10 cellular contexts compared by ENCODE assay signal in genomic region chr4:19776021-19776459, GRCh38.
DNase-seq lines count a peak whose midpoint lies in the region; ATAC-seq and TF ChIP-seq lines count a peak whose summit lies in the region.
"Had no signal": no experiment of that assay in that cellular context is flagged by ENCODE, and none has a peak within 500 bp of the region (broad histone marks: within the 10 kb centered on the region; RNA-seq: fewer than 3 reads in every experiment).

No MANE protein-coding gene starts in this region.

- no peaks in the 10 kb centered on the region for H3K9me3 ChIP-seq in CD4-positive, alpha-beta memory T cell (ENCODE audit: control insufficient read depth in 1 of 2, low read length in 2 of 2)

- WGBS in mesendoderm (ENCODE audit: extremely low coverage, insufficient coverage, low lambda C conversion rate), result no CpG with 5 or more reads among the region's 10 CpGs

- peaks cover 0 to 18% (median 3%) of the 10 kb centered on the region in 8 donors for H3K9me3 Mint-ChIP-seq in CD4-positive, alpha-beta memory T cell

- H3K27me3 ChIP-seq in brain microvascular endothelial cell (replicated peaks), result no peaks in the 10 kb centered on the region
- H3K27me3 ChIP-seq in mesendoderm (ENCODE audit: insufficient read depth, low read length, poor library complexity), result no peaks in the 10 kb centered on the region
- H3K27me3 ChIP-seq in CD4-positive, alpha-beta memory T cell (ENCODE audit: insufficient read depth, low read length), result no peaks in the 10 kb centered on the region

- H3K4ac ChIP-seq in mesendoderm (ENCODE audit: low read depth, low read length), result no peak overlapping the region

- H3K36me3 ChIP-seq in brain microvascular endothelial cell (replicated peaks) (no peaks in the 10 kb centered on the region), mesendoderm (ENCODE audit: control insufficient read depth, insufficient read depth, low read length) (no peaks in the 10 kb centered on the region)
- H3K36me3 ChIP-seq in CD4-positive, alpha-beta memory T cell (ENCODE audit: insufficient read depth, low read length), result no peaks in the 10 kb centered on the region

- H3K4me2 ChIP-seq in mesendoderm (ENCODE audit: low read length), result no peak overlapping the region

- no peaks in the 10 kb centered on the region for H3K4me1 Mint-ChIP-seq in CD4-positive, alpha-beta memory T cell
- H3K4me1 Mint-ChIP-seq: WTC11 had no signal

- no peaks in the 10 kb centered on the region for H3K27me3 Mint-ChIP-seq in CD4-positive, alpha-beta memory T cell

- H3K36me3 Mint-ChIP-seq in CD4-positive, alpha-beta memory T cell, result no peaks in the 10 kb centered on the region

- intact Hi-C loops in CD4-positive, alpha-beta memory T cell (cut with micrococcal nuclease), result no loop called here

- no peaks in the 10 kb centered on the region for H3K79me2 ChIP-seq in mesendoderm (ENCODE audit: control insufficient read depth, insufficient read depth, low read length)

- no peak overlapping the region for H4K5ac ChIP-seq in mesendoderm (ENCODE audit: low read length)

- in situ Hi-C loops in brain microvascular endothelial cell (cut with HindIII; ENCODE audit: low pct_ligation_motif_present, low sequenced_read_pairs), result no loop called here

- H3K27ac Mint-ChIP-seq in CD4-positive, alpha-beta memory T cell, result no peak overlapping the region
- H3K27ac Mint-ChIP-seq: WTC11 had no signal

- no peak overlapping the region for H3K4me3 Mint-ChIP-seq in CD4-positive, alpha-beta memory T cell
- H3K4me3 Mint-ChIP-seq: WTC11 had no signal

- H3K4me3 ChIP-seq in brain microvascular endothelial cell (ENCODE audit: low read depth, low read length), result peak overlapping the region; percentile 17
- no peak overlapping the region for H3K4me3 ChIP-seq in mesendoderm (ENCODE audit: low read length)
- no peak overlapping the region for H3K4me3 ChIP-seq in CD4-positive, alpha-beta memory T cell (ENCODE audit: low read length in 2 of 2)

- H3K9ac ChIP-seq in mesendoderm (ENCODE audit: low read length), result no peak overlapping the region

- no peak overlapping the region for H3K18ac ChIP-seq in mesendoderm (ENCODE audit: low read length)

- no peaks in the 10 kb centered on the region for H3K4me1 ChIP-seq in mesendoderm (ENCODE audit: control insufficient read depth, low read depth, low read length)
- H3K4me1 ChIP-seq in CD4-positive, alpha-beta memory T cell (ENCODE audit: insufficient read depth, low read length), result no peaks in the 10 kb centered on the region

- no peak overlapping the region for H3K23ac ChIP-seq in mesendoderm (ENCODE audit: low read length)

- H4K8ac ChIP-seq in mesendoderm (ENCODE audit: low read depth, low read length), result peak overlapping the region; percentile 70

- H2BK120ac ChIP-seq in mesendoderm (ENCODE audit: low read depth, low read length), result no peak overlapping the region

- no peak overlapping the region for H3K56ac ChIP-seq in mesendoderm (ENCODE audit: low read length)

- TF ChIP-seq CTCF in brain microvascular endothelial cell (IDR thresholded peaks at IDR 0.05; ENCODE audit: low read depth, low read length, missing control alignments), result no peak

- no peak overlapping the region for H2BK15ac ChIP-seq in mesendoderm (replicated peaks; ENCODE audit: low read depth)

- POLR2A ChIA-PET in CD4-positive, alpha-beta memory T cell (lab: Charles Lee; ENCODE audit: partially characterized antibody), result no interaction called here

- H2AK5ac ChIP-seq in mesendoderm (ENCODE audit: low read length), result no peak overlapping the region

- peak overlapping the region; percentile 77 for H3K27ac ChIP-seq in brain microvascular endothelial cell
- H3K27ac ChIP-seq in mesendoderm (ENCODE audit: low read depth, low read length), result no peak overlapping the region
- H3K27ac ChIP-seq in CD4-positive, alpha-beta memory T cell (ENCODE audit: low read depth, low read length), result no peak overlapping the region

- H2BK5ac ChIP-seq in mesendoderm (ENCODE audit: low read length), result no peak overlapping the region

- DNase-seq in D341Med (ENCODE audit: low spot score) (peak; percentile 20), NCI-H1105 (lab: John Stamatoyannopoulos, UW) (peak; percentile 36), brain microvascular endothelial cell (peak; percentile 95), mesendoderm (peak; percentile 83), COR-L47 (lab: John Stamatoyannopoulos, UW) (no peak), ecto neural progenitor cell (ENCODE audit: low spot score) (no peak)
- no peak for DNase-seq in CD4-positive, alpha-beta memory T cell
- DNase-seq: Karpas-422 had no signal

- CTCF ChIA-PET in CD4-positive, alpha-beta memory T cell (lab: Charles Lee; ENCODE audit: partially characterized antibody), result no interaction called here

- no peak for ATAC-seq in GM18907 (IDR thresholded peaks at IDR 0.05; ENCODE audit: unreplicated experiment)
- ATAC-seq: WTC11 had no signal

- no peaks in the 10 kb centered on the region for H3K79me1 ChIP-seq in mesendoderm (ENCODE audit: low read length)

Comparison
In these comparisons a context has a peak if more than half of its experiments do, and no peak if none do; other contexts are left out.
1. DNase-seq: peak in D341Med (single experiment), NCI-H1105 (single experiment), brain microvascular endothelial cell (single experiment) and mesendoderm (single experiment); none in COR-L47 (single experiment), ecto neural progenitor cell (single experiment) and CD4-positive, alpha-beta memory T cell (0 of 5).